8 cellular contexts compared by ENCODE assay signal in genomic region chr1:207884276-207885029, GRCh38. TPM values are rescaled to one million over a fixed set of nuclear protein-coding genes. Genes with fewer than 3 reads are reported as not detected.
DNase-seq lines count a peak whose midpoint lies in the region; ATAC-seq and TF ChIP-seq lines count a peak whose summit lies in the region.

No MANE protein-coding gene starts in this region.

- H3K27ac ChIP-seq in DND-41 (ENCODE audit: low read length), result peak overlapping the region; percentile 87
- peak overlapping the region; percentile 18 for H3K27ac ChIP-seq in caudate nucleus (ENCODE audit: low read depth, low read length)
- H3K27ac ChIP-seq in osteoblast (ENCODE audit: low read depth, low read length), result no peak overlapping the region
- H3K27ac ChIP-seq in PC-9, result no peak overlapping the region

- BruUV-seq in PC-9 (replicated peaks; lab: Mats Ljungman, UMichigan), result no TSS peak

- H3K4me1 ChIP-seq in DND-41 (ENCODE audit: insufficient read depth, low read length), result peaks cover 63% of the 10 kb centered on the region
- peaks cover 18% of the 10 kb centered on the region for H3K4me1 ChIP-seq in osteoblast (ENCODE audit: insufficient read depth, low read length)
- H3K4me1 ChIP-seq in PC-9 (replicated peaks; ENCODE audit: insufficient read depth), result no peaks in the 10 kb centered on the region

- H3K27me3 ChIP-seq in DND-41 (ENCODE audit: insufficient read depth, low read length, poor library complexity) (no peaks in the 10 kb centered on the region), osteoblast (ENCODE audit: insufficient read depth, low read length) (peaks cover 4% of the 10 kb centered on the region), PC-9 (ENCODE audit: insufficient read depth, low read depth) (peaks cover 6% of the 10 kb centered on the region)

- POLR2A ChIA-PET in PC-9 (lab: Charles Lee; ENCODE audit: unreplicated experiment), result no interaction called here

- no peaks in the 10 kb centered on the region for H3K9me2 ChIP-seq in PC-9 (ENCODE audit: insufficient read depth)

- no peaks in the 10 kb centered on the region for H3K36me3 ChIP-seq in DND-41 (ENCODE audit: insufficient read depth, low read length)
- H3K36me3 ChIP-seq in osteoblast (ENCODE audit: insufficient read depth, low read length), result no peaks in the 10 kb centered on the region
- no peaks in the 10 kb centered on the region for H3K36me3 ChIP-seq in PC-9 (ENCODE audit: low read depth)

- H3F3A ChIP-seq in PC-9 (ENCODE audit: insufficient read depth, low read depth), result no peaks in the 10 kb centered on the region

- peak overlapping the region; percentile 49; the same call in 1 of the 2 replicates for H3K9ac ChIP-seq in DND-41 (ENCODE audit: low read depth, low read length)

- ATAC-seq in DND-41 (ENCODE audit: insufficient read depth, low read depth) (no peak), GM21529 (IDR thresholded peaks at IDR 0.05; ENCODE audit: unreplicated experiment) (no peak)

- CTCF ChIA-PET in PC-9 (lab: Charles Lee), result interaction anchor here (0.6 to 2.8 kb wide), 6 partner anchors 10 to 1630 kb away, joined by 3 to 18 read pairs (median 6); partner anchors contain the start of gene PLXNA2

- peak overlapping the region; percentile 67 for H2AFZ ChIP-seq in DND-41 (ENCODE audit: low read depth, low read length)
- H2AFZ ChIP-seq in osteoblast (ENCODE audit: low read length), result peak overlapping the region; percentile 98
- no peak overlapping the region for H2AFZ ChIP-seq in PC-9

- H3K79me2 ChIP-seq in DND-41 (ENCODE audit: insufficient read depth, low read length), result no peaks in the 10 kb centered on the region
- no peaks in the 10 kb centered on the region for H3K79me2 ChIP-seq in osteoblast (ENCODE audit: insufficient read depth, low read length)
- H3K79me2 ChIP-seq in PC-9 (ENCODE audit: low read depth), result no peaks in the 10 kb centered on the region

- H3K4me2 ChIP-seq in DND-41 (ENCODE audit: insufficient read depth, low read length) (peak overlapping the region; percentile 60; the same call in 1 of the 2 replicates), osteoblast (ENCODE audit: insufficient read depth, low read length) (peak overlapping the region; percentile 27), PC-9 (no peak overlapping the region)

- TF ChIP-seq CTCF in DND-41 (IDR thresholded peaks at IDR 0.05; ENCODE audit: borderline replicate concordance, extremely low read depth, low read length, poor library complexity, severe bottlenecking) (no peak), osteoblast (IDR thresholded peaks at IDR 0.05; ENCODE audit: extremely low read depth, low read depth, low read length) (no peak), PC-9 (conservative IDR thresholded peaks at IDR 0.05) (no peak)

- H3K9me3 ChIP-seq in DND-41 (ENCODE audit: insufficient read depth, low read length, severe bottlenecking), result no peaks in the 10 kb centered on the region
- no peaks in the 10 kb centered on the region for H3K9me3 ChIP-seq in osteoblast (ENCODE audit: low read depth, low read length)
- H3K9me3 ChIP-seq in PC-9 (ENCODE audit: insufficient read depth, low read depth), result no peaks in the 10 kb centered on the region

- H4K20me1 ChIP-seq in DND-41 (ENCODE audit: insufficient read depth, low read length) (no peaks in the 10 kb centered on the region), osteoblast (ENCODE audit: insufficient read depth, low read length) (no peaks in the 10 kb centered on the region), PC-9 (ENCODE audit: insufficient read depth) (no peaks in the 10 kb centered on the region)

- intact Hi-C loops in PC-9 (cut with micrococcal nuclease; ENCODE audit: unreplicated experiment), result loop anchor here (1.0 to 10.0 kb wide), 3 partner anchors 79 to 363 kb away; no protein-coding TSS in a partner anchor

- DNase-seq in DND-41 (no peak), NCI-H2029 (lab: John Stamatoyannopoulos, UW) (peak; percentile 86), caudate nucleus (lab: John Stamatoyannopoulos, UW) (peak in 1 of 61 donors; percentile 66), osteoblast (ENCODE audit: insufficient read length, low spot score, missing footprints) (no peak), PC-9 (no peak), cortex of kidney (lab: John Stamatoyannopoulos, UW) (no peak), kidney glomerular epithelial cell (lab: John Stamatoyannopoulos, UW) (no peak)

- H3K4me3 ChIP-seq in DND-41 (ENCODE audit: low read depth in 1 of 2, low read length in 2 of 2) (peak overlapping the region in 1 of 2 experiments; percentile 47; a peak in 1 of 4 replicates), osteoblast (ENCODE audit: insufficient read depth, low read length) (no peak overlapping the region), PC-9 (no peak overlapping the region)

RNA-seq across cellular contexts. Expression of gene CD34, which starts 26.5 kb away (rescaled TPM):
- under 0.01 and 0.36 TPM in 2 replicates for total RNA-seq in osteoblast
- total RNA-seq in PC-9 (2021), result not detected in 2 replicates

Comparison
In these comparisons a context has a peak if more than half of its experiments do, and no peak if none do; other contexts are left out.
1. H3K27ac ChIP-seq: peak in DND-41 (single experiment) and caudate nucleus (single experiment); none in osteoblast (single experiment) and PC-9 (single experiment).